21 cellular contexts compared by ENCODE assay signal in genomic region chr17:62692159-62692651, GRCh38.
DNase-seq lines count a peak whose midpoint lies in the region; ATAC-seq lines count a peak whose summit lies in the region.
"Had no signal": no experiment of that assay in that cellular context is flagged by ENCODE, and none has a peak within 500 bp of the region (broad histone marks: within the 10 kb centered on the region; RNA-seq: fewer than 3 reads in every experiment).

No MANE protein-coding gene starts in this region.

- H4K8ac ChIP-seq in neuronal stem cell (ENCODE audit: low read depth, low read length) = no peak overlapping the region

- no peak overlapping the region for H2BK15ac ChIP-seq in neuronal stem cell (ENCODE audit: low read length)

- H2BK5ac ChIP-seq in neuronal stem cell (ENCODE audit: low read length) = no peak overlapping the region

- DNase-seq in COR-L47 (lab: John Stamatoyannopoulos, UW) (peak; percentile 43), NT2/D1 (ENCODE audit: low read depth, low spot score) (no peak), neuronal stem cell (ENCODE audit: low spot score) (no peak), aorta (no peak)
- no peak for DNase-seq in activated T-cell treated with anti-CD3 and anti-CD28 coated beads, Interleukin-2, amount 50 U/mL, for 1 hour
- DNase-seq: BE2C; Calu3; CD4-positive, alpha-beta memory T cell; EL; HCEC 1CT; Kasumi-1; NCI-H1417 treated with DMSO at 0.1 percent for 48 hours; NCI-H187 treated with DMSO at 0.1 percent for 48 hours; NCI-H2107; NCI-H510A; NK-92 treated with Interleukin-12 subunit alpha and Interleukin-12 subunit beta, amount 100 ng/mL, for 24 hours; Peyer's patch; SJCRH30; T-cell had no signal

- H3K27me3 ChIP-seq in BLaER1 (no peaks in the 10 kb centered on the region), NT2/D1 (ENCODE audit: insufficient read depth, insufficient read length) (no peaks in the 10 kb centered on the region), neuronal stem cell (ENCODE audit: control insufficient read depth in 3 of 3, insufficient read depth in 3 of 3, low read depth in 1 of 3, low read length in 3 of 3) (no peaks in the 10 kb centered on the region), aorta (ENCODE audit: control insufficient read depth in 1 of 2, insufficient read depth in 2 of 2, low read length in 1 of 2) (no peaks in the 10 kb centered on the region)
- H3K27me3 ChIP-seq: BE2C, Peyer's patch, SJCRH30 had no signal

- H3K27ac ChIP-seq in BLaER1 (peak overlapping the region; percentile 62), neuronal stem cell (replicated peaks; ENCODE audit: low read length) (no peak overlapping the region), aorta (ENCODE audit: low read depth in 1 of 2, low read length in 2 of 2) (no peak overlapping the region)
- H3K27ac ChIP-seq: Peyer's patch, SJCRH30 had no signal

- H4K20me1 ChIP-seq in BLaER1 = no peaks in the 10 kb centered on the region

- no peak overlapping the region for H2BK12ac ChIP-seq in neuronal stem cell (ENCODE audit: low read length)

- H3K18ac ChIP-seq in neuronal stem cell (ENCODE audit: low read length) = peak overlapping the region; percentile 55

- no peaks in the 10 kb centered on the region for H3K79me1 ChIP-seq in neuronal stem cell (ENCODE audit: low read depth, low read length)

- H3K4me3 ChIP-seq in BLaER1 = no peak overlapping the region
- H3K4me3 ChIP-seq in NT2/D1 (ENCODE audit: insufficient read length, low read depth) = no peak overlapping the region
- no peak overlapping the region for H3K4me3 ChIP-seq in neuronal stem cell (ENCODE audit: low read length in 2 of 2)
- no peak overlapping the region for H3K4me3 ChIP-seq in aorta (ENCODE audit: low read length in 2 of 2)
- H3K4me3 ChIP-seq: Peyer's patch, SJCRH30 had no signal

- no peaks in the 10 kb centered on the region for H3K9me3 ChIP-seq in BLaER1
- H3K9me3 ChIP-seq in NT2/D1 (ENCODE audit: insufficient read depth, low read length) = no peaks in the 10 kb centered on the region
- no peaks in the 10 kb centered on the region for H3K9me3 ChIP-seq in neuronal stem cell (replicated peaks in 1 of 2; ENCODE audit: control insufficient read depth in 2 of 2, insufficient read depth in 1 of 2, low read depth in 1 of 2, low read length in 2 of 2)
- H3K9me3 ChIP-seq in aorta (ENCODE audit: control insufficient read depth, low read length) = no peaks in the 10 kb centered on the region
- H3K9me3 ChIP-seq: BE2C, Peyer's patch, SJCRH30 had no signal

- no peak overlapping the region for H3K14ac ChIP-seq in neuronal stem cell (ENCODE audit: low read length)

- H2AFZ ChIP-seq in neuronal stem cell (ENCODE audit: low read length) = no peak overlapping the region

- H2AK5ac ChIP-seq in neuronal stem cell (ENCODE audit: low read depth, low read length) = peak overlapping the region; percentile 52

- H2BK120ac ChIP-seq in neuronal stem cell (ENCODE audit: low read depth, low read length) = no peak overlapping the region

- H3K9ac ChIP-seq in BLaER1 (peak overlapping the region; percentile 60), NT2/D1 (ENCODE audit: insufficient read length, low read depth) (peak overlapping the region; percentile 25), neuronal stem cell (ENCODE audit: low read depth, low read length, poor library complexity) (peak overlapping the region; percentile 50)

- no peak overlapping the region for H3K4ac ChIP-seq in neuronal stem cell (ENCODE audit: low read length)

- peak overlapping the region; percentile 9 for H3K23ac ChIP-seq in neuronal stem cell (ENCODE audit: low read depth, low read length, poor library complexity)

- ATAC-seq in GM21528 (IDR thresholded peaks at IDR 0.05; ENCODE audit: low FRiP score, unreplicated experiment) (no peak), aorta (ENCODE audit: low FRiP score) (no peak)
- ATAC-seq: T-cell had no signal

- H4K91ac ChIP-seq in neuronal stem cell (ENCODE audit: low read depth, low read length, poor library complexity) = no peak overlapping the region

- WGBS in neuronal stem cell (ENCODE audit: extremely low coverage in 2 of 2, insufficient read length in 2 of 2, insufficient replicate concordance in 1 of 2), 2 donors = no CpG with 5 or more reads among the region's 20 CpGs
- 72 to 79% methylated on average over 20 of the region's 20 CpGs for WGBS in aorta, 2 donors

- peaks cover 45% of the 10 kb centered on the region for H3K36me3 ChIP-seq in BLaER1
- H3K36me3 ChIP-seq in NT2/D1 (ENCODE audit: insufficient read depth, insufficient read length, low read length) = peaks cover 29% of the 10 kb centered on the region
- peaks cover 9 to 40% of the 10 kb centered on the region in 2 donors for H3K36me3 ChIP-seq in neuronal stem cell (replicated peaks in 1 of 2; ENCODE audit: control insufficient read depth in 2 of 2, insufficient read depth in 2 of 2, low read length in 2 of 2)
- H3K36me3 ChIP-seq in aorta (ENCODE audit: control insufficient read depth in 1 of 2, insufficient read depth in 2 of 2, low read length in 1 of 2) = peaks cover 3 to 5% of the 10 kb centered on the region in 2 donors
- H3K36me3 ChIP-seq: BE2C, Peyer's patch, SJCRH30 had no signal

- H3K4me1 ChIP-seq in BLaER1 = peaks cover 49% of the 10 kb centered on the region
- H3K4me1 ChIP-seq in NT2/D1 (ENCODE audit: insufficient read depth, insufficient read length) = peaks cover 16% of the 10 kb centered on the region
- H3K4me1 ChIP-seq in neuronal stem cell (ENCODE audit: control insufficient read depth in 2 of 2, insufficient read depth in 1 of 2, low read depth in 1 of 2, low read length in 2 of 2) = peaks cover 14 to 15% of the 10 kb centered on the region in 2 donors
- H3K4me1 ChIP-seq in aorta (ENCODE audit: control insufficient read depth in 1 of 2, insufficient read depth in 2 of 2, low read length in 2 of 2) = no peaks in the 10 kb centered on the region
- H3K4me1 ChIP-seq: BE2C, Peyer's patch had no signal

- H3K4me2 ChIP-seq in BLaER1 = peak overlapping the region; percentile 80
- no peak overlapping the region for H3K4me2 ChIP-seq in neuronal stem cell (ENCODE audit: insufficient read depth, low read length, poor library complexity, severe bottlenecking)

- intact Hi-C loops in aorta (cut with DNase I) = no loop called here
